ENCODE assay signal across 9 cellular contexts in genomic region chr6:40999498-41000070, GRCh38. TPM values are rescaled to one million over a fixed set of nuclear protein-coding genes. Genes with fewer than 3 reads are reported as not detected.
DNase-seq lines count a peak whose midpoint lies in the region; ATAC-seq, FAIRE-seq and TF ChIP-seq lines count a peak whose summit lies in the region.
"Had no signal": no experiment of that assay in that cellular context is flagged by ENCODE, and none has a peak within 500 bp of the region (broad histone marks: within the 10 kb centered on the region; RNA-seq: fewer than 3 reads in every experiment).

No MANE protein-coding gene starts in this region.

- H3K36me3 ChIP-seq in CD4-positive, CD25-positive, alpha-beta regulatory T cell (ENCODE audit: control insufficient read depth, insufficient read depth, low read length), result no peaks in the 10 kb centered on the region

- no peak overlapping the region for H3K4me3 Mint-ChIP-seq in CD4-positive, CD25-positive, alpha-beta regulatory T cell
- H3K4me3 Mint-ChIP-seq in activated T-cell treated with anti-CD3 and anti-CD28 coated beads, Interleukin-2, amount 50 U/mL, for 24 hours, result no peak overlapping the region

- H3K36me3 Mint-ChIP-seq in CD4-positive, CD25-positive, alpha-beta regulatory T cell, result no peaks in the 10 kb centered on the region
- H3K36me3 Mint-ChIP-seq in activated T-cell treated with anti-CD3 and anti-CD28 coated beads, Interleukin-2, amount 50 U/mL, for 24 hours (ENCODE audit: low read depth), result no peaks in the 10 kb centered on the region

- peak in 2 of 3 donors; percentile 5 to 37 for DNase-seq in CD4-positive, CD25-positive, alpha-beta regulatory T cell
- peak; percentile 30 for DNase-seq in H54 (ENCODE audit: insufficient read length, low spot score)
- DNase-seq in germinal center (ENCODE audit: low spot score), result peak; percentile 52
- no peak for DNase-seq in retinal pigment epithelial cell (ENCODE audit: low read depth)
- no peak for DNase-seq in activated T-cell treated with anti-CD3 and anti-CD28 coated beads, Interleukin-2, amount 50 U/mL, for 24 hours

- H3K27ac ChIP-seq in CD4-positive, CD25-positive, alpha-beta regulatory T cell (ENCODE audit: insufficient read depth, low read length, poor library complexity, severe bottlenecking), result no peak overlapping the region

- H3K4me1 Mint-ChIP-seq in CD4-positive, CD25-positive, alpha-beta regulatory T cell, result no peaks in the 10 kb centered on the region
- H3K4me1 Mint-ChIP-seq in activated T-cell treated with anti-CD3 and anti-CD28 coated beads, Interleukin-2, amount 50 U/mL, for 24 hours (ENCODE audit: low read depth), result no peaks in the 10 kb centered on the region

- no peak overlapping the region for H3K4me3 ChIP-seq in CD4-positive, CD25-positive, alpha-beta regulatory T cell (ENCODE audit: low read depth, low read length)
- no peak overlapping the region for H3K4me3 ChIP-seq in retinal pigment epithelial cell (ENCODE audit: low read length)

- peak; percentile 39 to 40 for ATAC-seq in CD4-positive, CD25-positive, alpha-beta regulatory T cell (ENCODE audit: low read depth in 2 of 2)
- ATAC-seq in SK-N-SH treated with all-trans-retinoic acid at 6 μM for 48 hours, result peak; percentile 71
- ATAC-seq in GM19324 (IDR thresholded peaks at IDR 0.05; ENCODE audit: low FRiP score, unreplicated experiment), result no peak
- no peak for ATAC-seq in GM18519 (IDR thresholded peaks at IDR 0.05; ENCODE audit: low FRiP score, unreplicated experiment)

- TF ChIP-seq POLR2A in H54 (IDR thresholded peaks at IDR 0.05; ENCODE audit: low read depth, low read length), result no peak

- no peaks in the 10 kb centered on the region for H3K9me3 Mint-ChIP-seq in CD4-positive, CD25-positive, alpha-beta regulatory T cell
- no peaks in the 10 kb centered on the region for H3K9me3 Mint-ChIP-seq in activated T-cell treated with anti-CD3 and anti-CD28 coated beads, Interleukin-2, amount 50 U/mL, for 24 hours

- no peaks in the 10 kb centered on the region for H3K4me1 ChIP-seq in CD4-positive, CD25-positive, alpha-beta regulatory T cell (ENCODE audit: control insufficient read depth, insufficient read depth, low read length, poor library complexity, severe bottlenecking)

- H3K27ac Mint-ChIP-seq in CD4-positive, CD25-positive, alpha-beta regulatory T cell, result no peak overlapping the region
- H3K27ac Mint-ChIP-seq in activated T-cell treated with anti-CD3 and anti-CD28 coated beads, Interleukin-2, amount 50 U/mL, for 24 hours, result no peak overlapping the region

- H3K27me3 ChIP-seq in CD4-positive, CD25-positive, alpha-beta regulatory T cell (ENCODE audit: control insufficient read depth, insufficient read depth, low read length), result peaks cover 9% of the 10 kb centered on the region

- TF ChIP-seq CTCF in retinal pigment epithelial cell (conservative IDR thresholded peaks at IDR 0.05; ENCODE audit: low read depth, low read length), result peak; percentile 29

- peaks cover 41% of the 10 kb centered on the region for H3K27me3 Mint-ChIP-seq in CD4-positive, CD25-positive, alpha-beta regulatory T cell
- H3K27me3 Mint-ChIP-seq in activated T-cell treated with anti-CD3 and anti-CD28 coated beads, Interleukin-2, amount 50 U/mL, for 24 hours, result peaks cover 55% of the 10 kb centered on the region

- H3K9me3 ChIP-seq in CD4-positive, CD25-positive, alpha-beta regulatory T cell (ENCODE audit: control insufficient read depth in 2 of 2, low read length in 2 of 2), result no peaks in the 10 kb centered on the region

- no peak for FAIRE-seq in H54 (lab: Jason Lieb, UNC)

TF ChIP-seq in SK-N-SH treated with all-trans-retinoic acid at 6 μM for 48 hours, 23 proteins besides CTCF, POLR2A, EP300 and RAD21:
- TF ChIP-seq GLIS3 (CRISPR knock-in tag; IDR thresholded peaks at IDR 0.05) (no peak), TSHZ2 (CRISPR knock-in tag; IDR thresholded peaks at IDR 0.05) (no peak), TCF4 (CRISPR knock-in tag; IDR thresholded peaks at IDR 0.05; ENCODE audit: borderline replicate concordance) (no peak), CREB5 (CRISPR knock-in tag; IDR thresholded peaks at IDR 0.05; ENCODE audit: low read depth) (no peak), BACH2 (CRISPR knock-in tag; IDR thresholded peaks at IDR 0.05; ENCODE audit: borderline replicate concordance) (no peak), PPARA (CRISPR knock-in tag; IDR thresholded peaks at IDR 0.05; ENCODE audit: borderline replicate concordance) (no peak), ZC3H10 (CRISPR knock-in tag; IDR thresholded peaks at IDR 0.05) (no peak), TOX (CRISPR knock-in tag; IDR thresholded peaks at IDR 0.05; ENCODE audit: borderline replicate concordance) (no peak), RARB (CRISPR knock-in tag; IDR thresholded peaks at IDR 0.05) (no peak), ARNTL (CRISPR knock-in tag; IDR thresholded peaks at IDR 0.05; ENCODE audit: borderline replicate concordance, low read depth) (no peak), ZFP30 (CRISPR knock-in tag; IDR thresholded peaks at IDR 0.05) (no peak), ISL1 (CRISPR knock-in tag; IDR thresholded peaks at IDR 0.05) (no peak), CSRNP3 (CRISPR knock-in tag; IDR thresholded peaks at IDR 0.05) (no peak)

RNA-seq across cellular contexts. Expression of gene UNC5CL, which starts 39.4 kb away (rescaled TPM):
- 4.4 TPM for total RNA-seq in CD4-positive, CD25-positive, alpha-beta regulatory T cell
- polyA plus RNA-seq in CD4-positive, CD25-positive, alpha-beta regulatory T cell, result under 1 TPM; 0.11 to 0.68 (median 0.20) TPM

RNA-seq across cellular contexts. Expression of gene TSPO2, which starts 42.7 kb away (rescaled TPM):
- not detected for total RNA-seq in CD4-positive, CD25-positive, alpha-beta regulatory T cell
- polyA plus RNA-seq in CD4-positive, CD25-positive, alpha-beta regulatory T cell, result not detected
- total RNA-seq: temporal lobe had no signal

RNA-seq across cellular contexts. Expression of gene APOBEC2, which starts 53.4 kb away (rescaled TPM):
- not detected for total RNA-seq in CD4-positive, CD25-positive, alpha-beta regulatory T cell
- 1 to 10 TPM in 1 of 4 donors, under 1 TPM in 3; 0.67 to 1.1 (median 0.88) TPM for polyA plus RNA-seq in CD4-positive, CD25-positive, alpha-beta regulatory T cell
- total RNA-seq: temporal lobe had no signal

Comparison
In these comparisons a context has a peak if more than half of its experiments do, and no peak if none do; other contexts are left out.
1. ATAC-seq: peak in CD4-positive, CD25-positive, alpha-beta regulatory T cell (2 of 2) and SK-N-SH treated with all-trans-retinoic acid at 6 μM for 48 hours (single experiment); none in GM19324 (single experiment) and GM18519 (single experiment).
2. DNase-seq: peak in CD4-positive, CD25-positive, alpha-beta regulatory T cell (2 of 3), H54 (single experiment) and germinal center (single experiment); none in retinal pigment epithelial cell (single experiment) and activated T-cell treated with anti-CD3 and anti-CD28 coated beads, Interleukin-2, amount 50 U/mL, for 24 hours (single experiment).